Comparison of ENCODE assay signal across 8 cellular contexts in genomic region chr1:222095606-222096475, GRCh38.
DNase-seq lines count a peak whose midpoint lies in the region; ATAC-seq and TF ChIP-seq lines count a peak whose summit lies in the region.

No MANE protein-coding gene starts in this region.

- DNase-seq in AML-193 (lab: John Stamatoyannopoulos, UW) (peak; percentile 37 to 39), GM19238 (ENCODE audit: insufficient read length, low spot score) (peak; percentile 40), SW480 (ENCODE audit: low spot score) (peak; percentile 23), adrenal gland (peak in 6 of 7 donors; percentile 29 to 67 (median 53)), left colon (peak in 1 of 2 donors; percentile 46), DMS79 (lab: John Stamatoyannopoulos, UW) (no peak)
- DNase-seq in stimulated activated CD8-positive, alpha-beta memory T cell treated with anti-CD3 and anti-CD28 coated beads, Interleukin-15, amount 100 ng/mL, for 24 hours (ENCODE audit: low read depth): peak; percentile 24

- no peaks in the 10 kb centered on the region for H3K27me3 ChIP-seq in adrenal gland

- no peaks in the 10 kb centered on the region for H3K9me3 ChIP-seq in adrenal gland (replicated peaks in 1 of 3)

- 44 to 51% (median 47%) methylated on average over 11 of the region's 11 CpGs for WGBS in adrenal gland, 4 donors

- ATAC-seq in HG03342 (IDR thresholded peaks at IDR 0.05; ENCODE audit: unreplicated experiment) (peak; percentile 91), left colon (peak; percentile 46)

- no peak overlapping the region for H3K27ac ChIP-seq in adrenal gland

- intact Hi-C loops in adrenal gland (cut with DNase I): loop anchor here (5.0 kb wide), 2 partner anchors 356 to 361 kb away; no protein-coding TSS in a partner anchor
- intact Hi-C loops in left colon (cut with DNase I, micrococcal nuclease): no loop called here

- H3K4me1 ChIP-seq in adrenal gland (replicated peaks in 1 of 2): no peaks in the 10 kb centered on the region

- TF ChIP-seq POLR2A in adrenal gland (IDR thresholded peaks at IDR 0.05): no peak

- peak; percentile 53 to 88 (median 70) for TF ChIP-seq CTCF in adrenal gland (IDR thresholded peaks at IDR 0.05)

- no peaks in the 10 kb centered on the region for H3K36me3 ChIP-seq in adrenal gland (replicated peaks in 1 of 2)

- no peak overlapping the region for H3K4me3 ChIP-seq in adrenal gland

Comparison
In these comparisons a context has a peak if more than half of its experiments do, and no peak if none do; other contexts are left out.
1. intact Hi-C loops: an anchor here in adrenal gland (5.0 kb wide); none called in left colon.